In genomic region chr15:77798151-77798550, GRCh38 we compare ENCODE assay signal across 13 cellular contexts.
"Had no signal": no experiment of that assay in that cellular context is flagged by ENCODE, and none has a peak within 500 bp of the region (broad histone marks: within the 10 kb centered on the region; RNA-seq: fewer than 3 reads in every experiment).

No MANE protein-coding gene starts in this region.

- H3K4me3 ChIP-seq: thoracic aorta had no signal

- DNase-seq: activated CD4-positive, alpha-beta T cell treated with anti-CD3 and anti-CD28 coated beads, Interleukin-2, amount 10 ng/mL, durations not matched to agents 24 days and 14 days; activated CD4-positive, CD25-positive, alpha-beta regulatory T cell; activated CD8-positive, alpha-beta memory T cell treated with anti-CD3 and anti-CD28 coated beads, Interleukin-2, amount 50 U/mL, for 4 hours; activated CD8-positive, alpha-beta T cell treated with anti-CD3 and anti-CD28 coated beads, Interleukin-2, amount 10 ng/mL, durations not matched to agents 7 days and 5 days; activated effector memory CD4-positive, alpha-beta T cell treated with anti-CD3 and anti-CD28 coated beads, Interleukin-2, amount 50 U/mL, for 16 hours; activated T-cell treated with anti-CD3 and anti-CD28 coated beads, Interleukin-2, amount 50 U/mL, for 48 hours; amniotic stem cell; effector memory CD4-positive, alpha-beta T cell; foreskin melanocyte; kidney glomerular epithelial cell; stimulated activated CD4-positive, alpha-beta T cell treated with anti-CD3 and anti-CD28 coated beads, Interleukin-1b, Interleukin-23, amount 100 ng/mL, for 48 hours; T-helper 2 cell had no signal

- H3K27ac ChIP-seq: thoracic aorta had no signal

- ATAC-seq: activated CD8-positive, alpha-beta T cell treated with anti-CD3 and anti-CD28 coated beads, Interleukin-2, amount 10 ng/mL, durations not matched to agents 7 days and 5 days had no signal

- H3K9me3 ChIP-seq: thoracic aorta had no signal

- H3K36me3 ChIP-seq: thoracic aorta had no signal
